ENCODE assay signal across 1 cellular context in genomic region chr7:39609084-39609461, GRCh38.
A peak's percentile ranks its signal among the peaks of the same experiment; 100 is the strongest.
TF ChIP-seq lines count a peak whose summit lies in the region.

No MANE protein-coding gene starts in this region.

TF ChIP-seq in K562, 482 proteins besides CTCF, POLR2A, EP300 and RAD21:
- TF ChIP-seq ATF3 (IDR thresholded peaks at IDR 0.05) (peak; percentile 32; the same call in 1 of the 2 replicates), ATF3 (CRISPR knock-in tag; conservative IDR thresholded peaks at IDR 0.05) (no peak), IRF9 (tag; IDR thresholded peaks at IDR 0.05) (no peak), CEBPG (CRISPR knock-in tag; IDR thresholded peaks at IDR 0.05) (no peak), CEBPG (tag; conservative IDR thresholded peaks at IDR 0.05 in 1 of 2, IDR thresholded peaks at IDR 0.05 in 1 of 2) (0 out of 4 replicates have a peak, but pooled peaks of 1 of the 2 experiments have one; percentile 16), KDM1A (IDR thresholded peaks at IDR 0.05) (peak in 1 of 2 experiments; percentile 9; a peak in 1 of 4 replicates)
TF ChIP-seq in K562: peak in this region for 3.
